In the genomic region with DNA sequence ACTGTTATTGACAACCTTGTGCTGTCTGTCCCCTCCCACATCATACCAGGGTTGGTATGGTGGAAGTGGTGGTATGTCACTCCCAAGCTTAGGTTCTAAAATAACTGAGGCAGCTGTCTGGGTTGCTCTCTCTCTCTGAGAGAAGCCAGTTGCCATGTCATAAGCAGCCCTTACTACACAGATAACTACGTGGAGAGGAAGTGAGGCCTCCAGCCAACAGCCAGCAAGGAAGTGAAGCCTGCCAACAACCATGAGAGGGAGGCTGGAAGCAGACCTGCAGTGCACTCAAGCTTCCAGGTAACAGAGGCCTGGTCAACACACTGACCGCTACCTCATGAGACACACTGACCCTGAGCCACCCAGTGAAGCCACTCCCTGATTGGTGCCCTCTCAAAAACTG, we compare ENCODE assay signal across 8 cellular contexts. TPM values are rescaled to one million over a fixed set of nuclear protein-coding genes. Genes with fewer than 3 reads are reported as not detected.
DNase-seq lines count a peak whose midpoint lies in the region; FAIRE-seq and TF ChIP-seq lines count a peak whose summit lies in the region.

No MANE protein-coding gene starts in this region.

- H3K27me3 ChIP-seq in GM06990 (replicated peaks; ENCODE audit: control insufficient read depth, insufficient read depth, low read length) (no peaks in the 10 kb centered on the region), cardiac muscle cell (no peaks in the 10 kb centered on the region)

- TF ChIP-seq CTCF in GM06990 (IDR thresholded peaks at IDR 0.05; ENCODE audit: insufficient read depth, low read length, poor library complexity, severe bottlenecking): no peak
- TF ChIP-seq CTCF in cardiac muscle cell (IDR thresholded peaks at IDR 0.05; ENCODE audit: low read depth, low read length): no peak

- no peak for TF ChIP-seq POLR2A in H54 (IDR thresholded peaks at IDR 0.05; ENCODE audit: low read depth, low read length)

- H3K9me3 ChIP-seq in cardiac muscle cell (ENCODE audit: low read depth): no peaks in the 10 kb centered on the region

- peak overlapping the region; percentile 36 for H3K27ac ChIP-seq in cardiac muscle cell

- peak; percentile 89 for FAIRE-seq in H54 (lab: Jason Lieb, UNC)

- H3K4me1 ChIP-seq in cardiac muscle cell (ENCODE audit: low read depth): peaks cover 11% of the 10 kb centered on the region

- DNase-seq in GM06990 (ENCODE audit: extremely low read depth, insufficient read length) (peak; percentile 20), H54 (ENCODE audit: insufficient read length, low spot score) (no peak), NCI-H2029 (lab: John Stamatoyannopoulos, UW) (peak; percentile 84), cardiac muscle cell (ENCODE audit: low read depth in 1 of 2, low spot score in 1 of 2) (peak; percentile 14 to 83), NCI-H1417 treated with DMSO at 0.1 percent for 48 hours (lab: John Stamatoyannopoulos, UW) (no peak), NCI-H2196 (lab: John Stamatoyannopoulos, UW; ENCODE audit: unreplicated experiment) (no peak), AG08396 (ENCODE audit: low spot score) (no peak), AG20443 (ENCODE audit: low spot score) (no peak)

- H3K36me3 ChIP-seq in GM06990 (ENCODE audit: control insufficient read depth, insufficient read depth, low read length): no peaks in the 10 kb centered on the region
- peaks cover 19% of the 10 kb centered on the region for H3K36me3 ChIP-seq in cardiac muscle cell

- H3K4me3 ChIP-seq in GM06990 (replicated peaks; ENCODE audit: low read depth, low read length) (no peak overlapping the region), cardiac muscle cell (no peak overlapping the region)

RNA-seq across cellular contexts. Expression of a gene that starts 18.6 kb away (rescaled TPM):
- total RNA-seq in cardiac muscle cell: 55.7 and 64.7 TPM in 2 replicates
- polyA plus RNA-seq in cardiac muscle cell: 102 and 115 TPM in 2 replicates

Comparison
In these comparisons a context has a peak if more than half of its experiments do, and no peak if none do; other contexts are left out.
1. DNase-seq: peak in GM06990 (single experiment), NCI-H2029 (single experiment) and cardiac muscle cell (2 of 2); none in H54 (single experiment), NCI-H1417 treated with DMSO at 0.1 percent for 48 hours (single experiment), NCI-H2196 (single experiment), AG08396 (single experiment) and AG20443 (single experiment).